In the genomic region with DNA sequence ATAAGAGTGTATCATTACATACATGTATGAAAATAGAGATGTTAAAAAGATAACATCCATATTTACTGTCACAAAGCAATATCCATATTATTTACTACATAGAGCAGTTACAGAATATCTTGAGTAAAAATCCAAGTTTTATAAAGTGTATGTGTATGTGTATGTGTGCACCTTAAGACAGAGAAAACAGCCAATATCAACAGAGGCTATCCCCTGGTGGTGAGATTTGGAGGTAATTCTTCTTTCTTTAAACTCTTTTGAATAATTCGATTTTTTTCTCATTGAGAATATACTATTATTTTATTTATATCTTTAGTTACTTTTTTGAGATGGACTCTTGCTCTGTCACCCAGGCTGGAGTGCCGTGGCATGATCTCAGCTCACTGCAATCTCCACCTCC, we compare ENCODE assay signal across 2 cellular contexts.
TF ChIP-seq lines count a peak whose summit lies in the region.

No MANE protein-coding gene starts in this region.

TF ChIP-seq in A549, 52 proteins besides CTCF, POLR2A, EP300 and RAD21:
- TF ChIP-seq, protein P1, sequence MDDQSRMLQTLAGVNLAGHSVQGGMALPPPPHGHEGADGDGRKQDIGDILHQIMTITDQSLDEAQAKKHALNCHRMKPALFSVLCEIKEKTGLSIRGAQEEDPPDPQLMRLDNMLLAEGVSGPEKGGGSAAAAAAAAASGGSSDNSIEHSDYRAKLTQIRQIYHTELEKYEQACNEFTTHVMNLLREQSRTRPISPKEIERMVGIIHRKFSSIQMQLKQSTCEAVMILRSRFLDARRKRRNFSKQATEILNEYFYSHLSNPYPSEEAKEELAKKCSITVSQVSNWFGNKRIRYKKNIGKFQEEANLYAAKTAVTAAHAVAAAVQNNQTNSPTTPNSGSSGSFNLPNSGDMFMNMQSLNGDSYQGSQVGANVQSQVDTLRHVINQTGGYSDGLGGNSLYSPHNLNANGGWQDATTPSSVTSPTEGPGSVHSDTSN (IDR thresholded peaks at IDR 0.05) = no peak
- no peak for TF ChIP-seq ESRRA (IDR thresholded peaks at IDR 0.05; ENCODE audit: borderline replicate concordance, low read length)
- TF ChIP-seq, protein P2, sequence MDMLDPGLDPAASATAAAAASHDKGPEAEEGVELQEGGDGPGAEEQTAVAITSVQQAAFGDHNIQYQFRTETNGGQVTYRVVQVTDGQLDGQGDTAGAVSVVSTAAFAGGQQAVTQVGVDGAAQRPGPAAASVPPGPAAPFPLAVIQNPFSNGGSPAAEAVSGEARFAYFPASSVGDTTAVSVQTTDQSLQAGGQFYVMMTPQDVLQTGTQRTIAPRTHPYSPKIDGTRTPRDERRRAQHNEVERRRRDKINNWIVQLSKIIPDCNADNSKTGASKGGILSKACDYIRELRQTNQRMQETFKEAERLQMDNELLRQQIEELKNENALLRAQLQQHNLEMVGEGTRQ (IDR thresholded peaks at IDR 0.05) = no peak
- no peak for TF ChIP-seq ZNF302 (CRISPR knock-in tag; IDR thresholded peaks at IDR 0.05)
TF ChIP-seq in A549: peak in this region for 0.

TF ChIP-seq in GM23338, 12 proteins besides CTCF, POLR2A, EP300 and RAD21:
- TF ChIP-seq, protein P3, sequence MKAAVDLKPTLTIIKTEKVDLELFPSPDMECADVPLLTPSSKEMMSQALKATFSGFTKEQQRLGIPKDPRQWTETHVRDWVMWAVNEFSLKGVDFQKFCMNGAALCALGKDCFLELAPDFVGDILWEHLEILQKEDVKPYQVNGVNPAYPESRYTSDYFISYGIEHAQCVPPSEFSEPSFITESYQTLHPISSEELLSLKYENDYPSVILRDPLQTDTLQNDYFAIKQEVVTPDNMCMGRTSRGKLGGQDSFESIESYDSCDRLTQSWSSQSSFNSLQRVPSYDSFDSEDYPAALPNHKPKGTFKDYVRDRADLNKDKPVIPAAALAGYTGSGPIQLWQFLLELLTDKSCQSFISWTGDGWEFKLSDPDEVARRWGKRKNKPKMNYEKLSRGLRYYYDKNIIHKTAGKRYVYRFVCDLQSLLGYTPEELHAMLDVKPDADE (IDR thresholded peaks at IDR 0.05) = no peak
- TF ChIP-seq NANOG (IDR thresholded peaks at IDR 0.05; ENCODE audit: borderline replicate concordance) = no peak
- TF ChIP-seq STAT1 (IDR thresholded peaks at IDR 0.05; ENCODE audit: unreplicated experiment) = no peak
- TF ChIP-seq EZH2phosphoT487 (IDR thresholded peaks at IDR 0.05; ENCODE audit: unreplicated experiment) = no peak
- TF ChIP-seq JUNB (IDR thresholded peaks at IDR 0.05; ENCODE audit: unreplicated experiment) = no peak
- no peak for TF ChIP-seq EZH2 (IDR thresholded peaks at IDR 0.05; ENCODE audit: low read depth, unreplicated experiment)
- TF ChIP-seq CREB1 (CRISPR knock-in tag; IDR thresholded peaks at IDR 0.05; ENCODE audit: low read depth) = no peak
- TF ChIP-seq ZNF114 (CRISPR knock-in tag; IDR thresholded peaks at IDR 0.05) = no peak
- TF ChIP-seq, protein P4, sequence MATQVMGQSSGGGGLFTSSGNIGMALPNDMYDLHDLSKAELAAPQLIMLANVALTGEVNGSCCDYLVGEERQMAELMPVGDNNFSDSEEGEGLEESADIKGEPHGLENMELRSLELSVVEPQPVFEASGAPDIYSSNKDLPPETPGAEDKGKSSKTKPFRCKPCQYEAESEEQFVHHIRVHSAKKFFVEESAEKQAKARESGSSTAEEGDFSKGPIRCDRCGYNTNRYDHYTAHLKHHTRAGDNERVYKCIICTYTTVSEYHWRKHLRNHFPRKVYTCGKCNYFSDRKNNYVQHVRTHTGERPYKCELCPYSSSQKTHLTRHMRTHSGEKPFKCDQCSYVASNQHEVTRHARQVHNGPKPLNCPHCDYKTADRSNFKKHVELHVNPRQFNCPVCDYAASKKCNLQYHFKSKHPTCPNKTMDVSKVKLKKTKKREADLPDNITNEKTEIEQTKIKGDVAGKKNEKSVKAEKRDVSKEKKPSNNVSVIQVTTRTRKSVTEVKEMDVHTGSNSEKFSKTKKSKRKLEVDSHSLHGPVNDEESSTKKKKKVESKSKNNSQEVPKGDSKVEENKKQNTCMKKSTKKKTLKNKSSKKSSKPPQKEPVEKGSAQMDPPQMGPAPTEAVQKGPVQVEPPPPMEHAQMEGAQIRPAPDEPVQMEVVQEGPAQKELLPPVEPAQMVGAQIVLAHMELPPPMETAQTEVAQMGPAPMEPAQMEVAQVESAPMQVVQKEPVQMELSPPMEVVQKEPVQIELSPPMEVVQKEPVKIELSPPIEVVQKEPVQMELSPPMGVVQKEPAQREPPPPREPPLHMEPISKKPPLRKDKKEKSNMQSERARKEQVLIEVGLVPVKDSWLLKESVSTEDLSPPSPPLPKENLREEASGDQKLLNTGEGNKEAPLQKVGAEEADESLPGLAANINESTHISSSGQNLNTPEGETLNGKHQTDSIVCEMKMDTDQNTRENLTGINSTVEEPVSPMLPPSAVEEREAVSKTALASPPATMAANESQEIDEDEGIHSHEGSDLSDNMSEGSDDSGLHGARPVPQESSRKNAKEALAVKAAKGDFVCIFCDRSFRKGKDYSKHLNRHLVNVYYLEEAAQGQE (IDR thresholded peaks at IDR 0.05; ENCODE audit: unreplicated experiment) = no peak
- TF ChIP-seq, protein P5, sequence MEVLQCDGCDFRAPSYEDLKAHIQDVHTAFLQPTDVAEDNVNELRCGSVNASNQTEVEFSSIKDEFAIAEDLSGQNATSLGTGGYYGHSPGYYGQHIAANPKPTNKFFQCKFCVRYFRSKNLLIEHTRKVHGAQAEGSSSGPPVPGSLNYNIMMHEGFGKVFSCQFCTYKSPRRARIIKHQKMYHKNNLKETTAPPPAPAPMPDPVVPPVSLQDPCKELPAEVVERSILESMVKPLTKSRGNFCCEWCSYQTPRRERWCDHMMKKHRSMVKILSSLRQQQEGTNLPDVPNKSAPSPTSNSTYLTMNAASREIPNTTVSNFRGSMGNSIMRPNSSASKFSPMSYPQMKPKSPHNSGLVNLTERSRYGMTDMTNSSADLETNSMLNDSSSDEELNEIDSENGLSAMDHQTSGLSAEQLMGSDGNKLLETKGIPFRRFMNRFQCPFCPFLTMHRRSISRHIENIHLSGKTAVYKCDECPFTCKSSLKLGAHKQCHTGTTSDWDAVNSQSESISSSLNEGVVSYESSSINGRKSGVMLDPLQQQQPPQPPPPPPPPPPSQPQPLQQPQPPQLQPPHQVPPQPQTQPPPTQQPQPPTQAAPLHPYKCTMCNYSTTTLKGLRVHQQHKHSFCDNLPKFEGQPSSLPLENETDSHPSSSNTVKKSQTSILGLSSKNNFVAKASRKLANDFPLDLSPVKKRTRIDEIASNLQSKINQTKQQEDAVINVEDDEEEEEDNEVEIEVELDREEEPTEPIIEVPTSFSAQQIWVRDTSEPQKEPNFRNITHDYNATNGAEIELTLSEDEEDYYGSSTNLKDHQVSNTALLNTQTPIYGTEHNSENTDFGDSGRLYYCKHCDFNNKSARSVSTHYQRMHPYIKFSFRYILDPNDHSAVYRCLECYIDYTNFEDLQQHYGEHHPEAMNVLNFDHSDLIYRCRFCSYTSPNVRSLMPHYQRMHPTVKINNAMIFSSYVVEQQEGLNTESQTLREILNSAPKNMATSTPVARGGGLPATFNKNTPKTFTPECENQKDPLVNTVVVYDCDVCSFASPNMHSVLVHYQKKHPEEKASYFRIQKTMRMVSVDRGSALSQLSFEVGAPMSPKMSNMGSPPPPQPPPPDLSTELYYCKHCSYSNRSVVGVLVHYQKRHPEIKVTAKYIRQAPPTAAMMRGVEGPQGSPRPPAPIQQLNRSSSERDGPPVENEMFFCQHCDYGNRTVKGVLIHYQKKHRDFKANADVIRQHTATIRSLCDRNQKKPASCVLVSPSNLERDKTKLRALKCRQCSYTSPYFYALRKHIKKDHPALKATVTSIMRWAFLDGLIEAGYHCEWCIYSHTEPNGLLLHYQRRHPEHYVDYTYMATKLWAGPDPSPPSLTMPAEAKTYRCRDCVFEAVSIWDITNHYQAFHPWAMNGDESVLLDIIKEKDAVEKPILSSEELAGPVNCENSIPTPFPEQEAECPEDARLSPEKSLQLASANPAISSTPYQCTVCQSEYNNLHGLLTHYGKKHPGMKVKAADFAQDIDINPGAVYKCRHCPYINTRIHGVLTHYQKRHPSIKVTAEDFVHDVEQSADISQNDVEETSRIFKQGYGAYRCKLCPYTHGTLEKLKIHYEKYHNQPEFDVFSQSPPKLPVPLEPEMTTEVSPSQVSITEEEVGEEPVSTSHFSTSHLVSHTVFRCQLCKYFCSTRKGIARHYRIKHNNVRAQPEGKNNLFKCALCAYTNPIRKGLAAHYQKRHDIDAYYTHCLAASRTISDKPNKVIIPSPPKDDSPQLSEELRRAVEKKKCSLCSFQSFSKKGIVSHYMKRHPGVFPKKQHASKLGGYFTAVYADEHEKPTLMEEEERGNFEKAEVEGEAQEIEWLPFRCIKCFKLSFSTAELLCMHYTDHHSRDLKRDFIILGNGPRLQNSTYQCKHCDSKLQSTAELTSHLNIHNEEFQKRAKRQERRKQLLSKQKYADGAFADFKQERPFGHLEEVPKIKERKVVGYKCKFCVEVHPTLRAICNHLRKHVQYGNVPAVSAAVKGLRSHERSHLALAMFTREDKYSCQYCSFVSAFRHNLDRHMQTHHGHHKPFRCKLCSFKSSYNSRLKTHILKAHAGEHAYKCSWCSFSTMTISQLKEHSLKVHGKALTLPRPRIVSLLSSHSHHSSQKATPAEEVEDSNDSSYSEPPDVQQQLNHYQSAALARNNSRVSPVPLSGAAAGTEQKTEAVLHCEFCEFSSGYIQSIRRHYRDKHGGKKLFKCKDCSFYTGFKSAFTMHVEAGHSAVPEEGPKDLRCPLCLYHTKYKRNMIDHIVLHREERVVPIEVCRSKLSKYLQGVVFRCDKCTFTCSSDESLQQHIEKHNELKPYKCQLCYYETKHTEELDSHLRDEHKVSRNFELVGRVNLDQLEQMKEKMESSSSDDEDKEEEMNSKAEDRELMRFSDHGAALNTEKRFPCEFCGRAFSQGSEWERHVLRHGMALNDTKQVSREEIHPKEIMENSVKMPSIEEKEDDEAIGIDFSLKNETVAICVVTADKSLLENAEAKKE (CRISPR knock-in tag; IDR thresholded peaks at IDR 0.05) = no peak
- TF ChIP-seq POLR2AphosphoS5 (IDR thresholded peaks at IDR 0.05; ENCODE audit: low read depth) = no peak
